In genomic region chr6:117675658-117676301, GRCh38 we compare ENCODE assay signal across 8 cellular contexts. TPM values are rescaled to one million over a fixed set of nuclear protein-coding genes. Genes with fewer than 3 reads are reported as not detected.
A peak's percentile ranks its signal among the peaks of the same experiment; 100 is the strongest.
DNase-seq lines count a peak whose midpoint lies in the region; ATAC-seq, FAIRE-seq and TF ChIP-seq lines count a peak whose summit lies in the region.
"Not testable (repeated sequence)": the region's sequence is repeated elsewhere in the genome, so short reads cannot be mapped to it uniquely, and the experiment has no call there.

No MANE protein-coding gene starts in this region.

- H3K4me1 ChIP-seq in colonic mucosa = peaks cover 15% of the 10 kb centered on the region
- H3K4me1 ChIP-seq in iPS-18a (ENCODE audit: control insufficient read depth, low read depth, low read length) = not testable (repeated sequence)
- H3K4me1 ChIP-seq in pancreas = peaks cover 0 to 21% (median 0%) of the 10 kb centered on the region in 3 donors

- H3K27me3 Mint-ChIP-seq in activated CD4-positive, alpha-beta T cell treated with anti-CD3 and anti-CD28 coated beads, Interleukin-2, amount 10 ng/mL, durations not matched to agents 24 days and 14 days = not testable (repeated sequence)

- peak overlapping the region; percentile 81 for H3K4me3 ChIP-seq in Jurkat, Clone E6-1 (ENCODE audit: low read length)
- H3K4me3 ChIP-seq in colonic mucosa (peak overlapping the region; percentile 74), iPS-18a (ENCODE audit: low read length) (peak overlapping the region; percentile 97), pancreas (peak overlapping the region; percentile 44 to 78 (median 62))

- intact Hi-C loops in activated CD4-positive, alpha-beta T cell treated with anti-CD3 and anti-CD28 coated beads, Interleukin-2, amount 10 ng/mL, durations not matched to agents 24 days and 14 days (cut with micrococcal nuclease) = loop anchor here (2.0 to 10.0 kb wide), 5 partner anchors 73 to 1679 kb away; partner anchors contain the start of genes ASF1A, GOPC and RWDD1
- intact Hi-C loops in colonic mucosa (cut with DNase I); pancreas (cut with DNase I): not testable (repeated sequence)

- 0 to 1% methylated on average over 26 to 51 of the region's 62 CpGs for WGBS in pancreas, 2 donors

- peak overlapping the region; percentile 40; the same call in 1 of the 2 replicates for H3K27ac ChIP-seq in 22Rv1
- not testable (repeated sequence) for H3K27ac ChIP-seq in colonic mucosa; iPS-18a (ENCODE audit: low read length)
- peak overlapping the region in 3 of 4 donors; percentile 52 to 75 (median 63) for H3K27ac ChIP-seq in pancreas

- H3K9me3 Mint-ChIP-seq in activated CD4-positive, alpha-beta T cell treated with anti-CD3 and anti-CD28 coated beads, Interleukin-2, amount 10 ng/mL, durations not matched to agents 24 days and 14 days = not testable (repeated sequence)

- H3K27me3 ChIP-seq in colonic mucosa; iPS-18a (ENCODE audit: control insufficient read depth, insufficient read depth, low read length); pancreas: not testable (repeated sequence)

- not testable (repeated sequence) for H3K9me3 ChIP-seq in colonic mucosa; iPS-18a (ENCODE audit: control insufficient read depth, low read depth, low read length); pancreas

- H3K36me3 ChIP-seq in colonic mucosa; iPS-18a (ENCODE audit: control insufficient read depth, low read depth, low read length); pancreas: not testable (repeated sequence)

- peaks cover 51% of the 10 kb centered on the region for H3K4me1 Mint-ChIP-seq in activated CD4-positive, alpha-beta T cell treated with anti-CD3 and anti-CD28 coated beads, Interleukin-2, amount 10 ng/mL, durations not matched to agents 24 days and 14 days

- ATAC-seq in GM18861 (IDR thresholded peaks at IDR 0.05; ENCODE audit: unreplicated experiment) (peak; percentile 18), HG02610 (IDR thresholded peaks at IDR 0.05; ENCODE audit: unreplicated experiment) (peak; percentile 19), pancreas (peak; percentile 67 to 77 (median 72))

- peak overlapping the region; percentile 93 for H3K27ac Mint-ChIP-seq in activated CD4-positive, alpha-beta T cell treated with anti-CD3 and anti-CD28 coated beads, Interleukin-2, amount 10 ng/mL, durations not matched to agents 24 days and 14 days

- peak overlapping the region; percentile 89 for H3K4me3 Mint-ChIP-seq in activated CD4-positive, alpha-beta T cell treated with anti-CD3 and anti-CD28 coated beads, Interleukin-2, amount 10 ng/mL, durations not matched to agents 24 days and 14 days

- peaks cover 29% of the 10 kb centered on the region for H3K36me3 Mint-ChIP-seq in activated CD4-positive, alpha-beta T cell treated with anti-CD3 and anti-CD28 coated beads, Interleukin-2, amount 10 ng/mL, durations not matched to agents 24 days and 14 days (ENCODE audit: low read depth)

- FAIRE-seq in pancreas (lab: Jason Lieb, UNC) = not testable (repeated sequence)

- DNase-seq in Jurkat, Clone E6-1 (ENCODE audit: low read depth, low spot score) = not testable (repeated sequence)
- peak; percentile 66 for DNase-seq in activated CD4-positive, alpha-beta T cell treated with anti-CD3 and anti-CD28 coated beads, Interleukin-2, amount 10 ng/mL, durations not matched to agents 24 days and 14 days
- DNase-seq in colonic mucosa (peak; percentile 20), pancreas (peak in 4 of 6 donors; percentile 17 to 75 (median 44))

- H3K9ac ChIP-seq in colonic mucosa (ENCODE audit: low read depth in 2 of 2, low read length in 2 of 2) = peak overlapping the region; percentile 65 to 80
- H3K9ac ChIP-seq in iPS-18a (ENCODE audit: low read length) = peak overlapping the region; percentile 79

- not testable (repeated sequence) for TF ChIP-seq CTCF in 22Rv1 (IDR thresholded peaks at IDR 0.05); colonic mucosa (IDR thresholded peaks at IDR 0.05); pancreas (IDR thresholded peaks at IDR 0.05)

RNA-seq across cellular contexts. Expression of gene NUS1, which starts 0.5 kb away (rescaled TPM):
- polyA plus RNA-seq in Jurkat, Clone E6-1 (2012; ENCODE audit: insufficient read depth, insufficient read length) = 22.7 TPM
- total RNA-seq in activated CD4-positive, alpha-beta T cell treated with anti-CD3 and anti-CD28 coated beads, Interleukin-2, amount 10 ng/mL, durations not matched to agents 24 days and 14 days = 49.6 and 49.7 TPM in 2 replicates
- total RNA-seq in colonic mucosa (10 to 100 TPM; 30.5 to 33.5 TPM), pancreas (10 to 100 TPM; 10.3 to 22.2 (median 18.2) TPM)
- 10 to 100 TPM in 1 of 2 donors, 1 to 10 TPM in 1; 9.3 to 13.1 TPM for polyA plus RNA-seq in pancreas

Comparison
In these comparisons a context has a peak if more than half of its experiments do, and no peak if none do; other contexts are left out.
1. ATAC-seq: peak in every context shown above with its lines; median percentile 72 in pancreas; 19 in HG02610; 18 in GM18861.